In the genomic region with DNA sequence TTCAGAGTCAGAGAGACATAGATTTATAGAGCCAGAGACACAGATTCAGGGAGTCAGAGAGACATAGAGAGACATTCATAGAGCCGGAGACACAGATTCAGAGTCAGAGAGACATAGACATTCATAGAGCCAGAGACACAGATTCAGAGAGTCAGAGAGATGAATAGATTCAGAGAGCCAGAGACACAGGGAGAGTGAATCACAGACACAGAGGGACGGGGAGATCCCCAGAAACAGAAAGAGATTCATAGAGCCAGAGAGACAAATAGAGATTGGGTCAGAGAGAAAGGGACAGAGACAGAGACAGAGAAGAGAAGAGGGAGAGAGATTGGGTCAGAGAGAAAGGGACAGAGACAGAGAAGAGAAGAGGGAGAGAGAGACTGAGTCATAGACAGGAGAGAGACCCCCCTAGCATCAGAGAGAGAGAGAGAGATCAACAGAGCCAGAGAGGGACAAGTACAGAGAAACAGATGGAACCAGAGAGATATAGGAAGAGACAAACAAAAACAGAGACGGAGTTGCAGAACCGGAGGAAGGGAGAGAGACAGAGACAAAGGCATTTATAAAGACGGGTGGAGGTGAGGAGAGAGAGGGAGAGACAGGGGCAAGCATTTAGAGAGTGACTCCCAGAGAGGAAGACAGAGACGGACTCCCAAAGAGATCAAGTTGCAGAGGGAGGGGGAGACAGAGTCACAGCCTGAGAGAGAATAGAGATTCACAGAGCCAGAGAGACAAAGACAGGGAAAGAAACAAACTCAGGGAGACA, we compare ENCODE assay signal across 17 cellular contexts. TPM values are rescaled to one million over a fixed set of nuclear protein-coding genes. Genes with fewer than 3 reads are reported as not detected.
A peak's percentile ranks its signal among the peaks of the same experiment; 100 is the strongest.
DNase-seq lines count a peak whose midpoint lies in the region; ATAC-seq and TF ChIP-seq lines count a peak whose summit lies in the region.
"Had no signal": no experiment of that assay in that cellular context is flagged by ENCODE, and none has a peak within 500 bp of the region (broad histone marks: within the 10 kb centered on the region; RNA-seq: fewer than 3 reads in every experiment).

No MANE protein-coding gene starts in this region.

- H4K20me1 ChIP-seq in Karpas-422 (ENCODE audit: insufficient read depth, low read depth, low read length), result no peaks in the 10 kb centered on the region

- TF ChIP-seq EP300 in transverse colon (IDR thresholded peaks at IDR 0.05; ENCODE audit: low read depth), result no peak

- H3K4me3 ChIP-seq in Karpas-422 (ENCODE audit: low read length), result no peak overlapping the region
- H3K4me3 ChIP-seq in endodermal cell (ENCODE audit: low read length), result peak overlapping the region; percentile 77
- H3K4me3 ChIP-seq in parathyroid adenoma (ENCODE audit: low read depth, low read length), result peak overlapping the region; percentile 65
- H3K4me3 ChIP-seq in transverse colon, result no peak overlapping the region

- H3K4me2 ChIP-seq in Karpas-422 (ENCODE audit: low read depth, low read length, poor library complexity, severe bottlenecking), result no peak overlapping the region
- peak overlapping the region; percentile 75 for H3K4me2 ChIP-seq in parathyroid adenoma (ENCODE audit: low read length)

- no peaks in the 10 kb centered on the region for H3K9me2 ChIP-seq in Karpas-422 (replicated peaks; ENCODE audit: insufficient read depth, low read length)

- 27 to 28% methylated on average over 5 of the region's 6 CpGs for WGBS in endodermal cell (ENCODE audit: insufficient coverage in 1 of 2, insufficient read length in 1 of 2), 2 experiments
- WGBS in transverse colon (ENCODE audit: low coverage in 1 of 2), 2 donors, result 18 to 20% methylated on average over 4 to 6 of the region's 6 CpGs

- DNase-seq in NCI-H748 (lab: John Stamatoyannopoulos, UW; ENCODE audit: unreplicated experiment) (peak; percentile 23), NCI-H748 treated with DMSO at 0.1 percent for 48 hours (lab: John Stamatoyannopoulos, UW) (no peak), Karpas-422 (peak; percentile 30), endodermal cell (no peak), NCI-H1930 (lab: John Stamatoyannopoulos, UW) (no peak), transverse colon (no peak)
- DNase-seq: central memory CD4-positive, alpha-beta T cell; glutamatergic neuron; NCI-H2029; spleen had no signal

- H3K36me3 Mint-ChIP-seq in endodermal cell (ENCODE audit: low read depth), result no peaks in the 10 kb centered on the region

- no peak for ATAC-seq in GM19023 (IDR thresholded peaks at IDR 0.05; ENCODE audit: unreplicated experiment)

- intact Hi-C loops in transverse colon (cut with DNase I; ENCODE audit: low total_unique reads), result no loop called here

- H3K9ac ChIP-seq in Karpas-422 (ENCODE audit: low read length), result no peak overlapping the region
- H3K9ac ChIP-seq in endodermal cell (ENCODE audit: extremely low read depth, low read length, poor library complexity, severe bottlenecking), result no peak overlapping the region
- peak overlapping the region; percentile 3 for H3K9ac ChIP-seq in parathyroid adenoma

- no peak overlapping the region for H3K27ac Mint-ChIP-seq in endodermal cell
- H3K27ac Mint-ChIP-seq: activated naive CD4-positive, alpha-beta T cell treated with anti-CD3 and anti-CD28 coated beads, Interleukin-2, amount 50 U/mL, for 72 hours had no signal

- no peaks in the 10 kb centered on the region for H3K9me3 ChIP-seq in Karpas-422 (ENCODE audit: low read length)
- H3K9me3 ChIP-seq in endodermal cell (ENCODE audit: control insufficient read depth, low read length), result no peaks in the 10 kb centered on the region
- no peaks in the 10 kb centered on the region for H3K9me3 ChIP-seq in parathyroid adenoma (ENCODE audit: control insufficient read depth, low read length)
- no peaks in the 10 kb centered on the region for H3K9me3 ChIP-seq in transverse colon
- H3K9me3 ChIP-seq: spleen, suprapubic skin had no signal

- H3K27ac ChIP-seq in Karpas-422 (ENCODE audit: low read length) (no peak overlapping the region), endodermal cell (ENCODE audit: low read depth, low read length) (peak overlapping the region; percentile 12), parathyroid adenoma (peak overlapping the region; percentile 69), transverse colon (no peak overlapping the region)
- H3K27ac ChIP-seq: spleen, suprapubic skin had no signal

- H3K79me2 ChIP-seq in Karpas-422 (ENCODE audit: low read length) (no peaks in the 10 kb centered on the region), parathyroid adenoma (no peaks in the 10 kb centered on the region)

- H2AFZ ChIP-seq in Karpas-422 (ENCODE audit: low read length) (no peak overlapping the region), parathyroid adenoma (peak overlapping the region; percentile 81)

- TF ChIP-seq CTCF in endodermal cell (conservative IDR thresholded peaks at IDR 0.05), result no peak
- TF ChIP-seq CTCF in parathyroid adenoma (IDR thresholded peaks at IDR 0.05), result no peak
- no peak for TF ChIP-seq CTCF in transverse colon (IDR thresholded peaks at IDR 0.05)

- peaks cover 11% of the 10 kb centered on the region for H3K4me1 ChIP-seq in Karpas-422 (ENCODE audit: low read length)
- no peaks in the 10 kb centered on the region for H3K4me1 ChIP-seq in endodermal cell (ENCODE audit: control insufficient read depth, insufficient read depth, low read length)
- H3K4me1 ChIP-seq in parathyroid adenoma, result peaks cover 13% of the 10 kb centered on the region
- peaks cover 14 to 36% (median 22%) of the 10 kb centered on the region in 4 donors for H3K4me1 ChIP-seq in transverse colon

- H3K36me3 ChIP-seq in Karpas-422 (ENCODE audit: insufficient read depth, low read length) (no peaks in the 10 kb centered on the region), endodermal cell (ENCODE audit: control insufficient read depth, insufficient read depth, low read length) (peaks cover under 1% of the 10 kb centered on the region), parathyroid adenoma (ENCODE audit: control insufficient read depth, insufficient read depth, low read length) (no peaks in the 10 kb centered on the region), transverse colon (peaks cover 0 to 2% (median 0%) of the 10 kb centered on the region in 4 donors)
- H3K36me3 ChIP-seq: suprapubic skin had no signal

- TF ChIP-seq POLR2A in transverse colon (IDR thresholded peaks at IDR 0.05), result no peak

- no peaks in the 10 kb centered on the region for H3K9me3 Mint-ChIP-seq in endodermal cell
- H3K9me3 Mint-ChIP-seq: activated naive CD4-positive, alpha-beta T cell treated with anti-CD3 and anti-CD28 coated beads, Interleukin-2, amount 50 U/mL, for 72 hours had no signal

- H3K4me3 Mint-ChIP-seq in endodermal cell, result no peak overlapping the region

- peaks cover 6% of the 10 kb centered on the region for H3K4me1 Mint-ChIP-seq in endodermal cell

- in situ Hi-C loops in transverse colon (cut with MboI; ENCODE audit: low pct_ligation_motif_present in 1 of 4, low pct_unique_long_range_greater_than_20kb in 1 of 4, low sequenced_read_pairs in 3 of 4), result no loop called here

- H3K27me3 Mint-ChIP-seq in endodermal cell (ENCODE audit: insufficient read depth), result peaks cover 36% of the 10 kb centered on the region

- H3K27me3 ChIP-seq in Karpas-422 (ENCODE audit: low read length) (no peaks in the 10 kb centered on the region), endodermal cell (ENCODE audit: control insufficient read depth, insufficient read depth, low read length, poor library complexity, severe bottlenecking) (peaks cover 54% of the 10 kb centered on the region), parathyroid adenoma (ENCODE audit: control insufficient read depth, insufficient read depth, low read length) (no peaks in the 10 kb centered on the region), transverse colon (peaks cover 64% of the 10 kb centered on the region)

RNA-seq across cellular contexts. Expression of a gene that starts 1.1 kb away (rescaled TPM):
- not detected in 2 replicates for total RNA-seq in Karpas-422 (2014; rRNA removed; shearing (Covaris generic); ENCODE audit: low replicate concordance)
- 1 to 10 TPM; 2.7 to 5.6 TPM for total RNA-seq in endodermal cell
- 10.6 TPM for polyA plus RNA-seq in endodermal cell (2013, experiment 1 of 2)
- polyA plus RNA-seq in endodermal cell (2013, experiment 2 of 2), result 8.2 TPM
- total RNA-seq in transverse colon, result under 1 TPM in 1 of 4 donors, not detected in 3; 0.32 TPM
- total RNA-seq: LHCN-M2, SK-MEL-5, suprapubic skin had no signal
- polyA plus RNA-seq: liver, spleen had no signal

RNA-seq across cellular contexts. Expression of a gene that starts 13.2 kb away (rescaled TPM):
- not detected in 2 replicates for total RNA-seq in Karpas-422 (2014; rRNA removed; shearing (Covaris generic); ENCODE audit: low replicate concordance)
- total RNA-seq in endodermal cell (100 to 1,000 TPM; 112 to 157 TPM), transverse colon (100 to 1,000 TPM in 2 of 4 donors, 10 to 100 TPM in 2; 33.3 to 222 (median 79.1) TPM)
- 65.5 TPM for polyA plus RNA-seq in endodermal cell (2013, experiment 1 of 2)
- polyA plus RNA-seq in endodermal cell (2013, experiment 2 of 2), result 69.2 TPM

RNA-seq across cellular contexts. Expression of a gene that starts 28.2 kb away (rescaled TPM):
- total RNA-seq in Karpas-422 (2014; rRNA removed; shearing (Covaris generic); ENCODE audit: low replicate concordance), result not detected in 2 replicates
- total RNA-seq in endodermal cell (1 to 10 TPM; 2.7 to 3.4 TPM), transverse colon (not detected)
- 48.2 TPM for polyA plus RNA-seq in endodermal cell (2013, experiment 1 of 2)
- polyA plus RNA-seq in endodermal cell (2013, experiment 2 of 2), result 46.4 TPM
- total RNA-seq: activated naive CD4-positive, alpha-beta T cell treated with anti-CD3 and anti-CD28 coated beads, Interleukin-2, amount 50 U/mL, for 72 hours; liver; SK-MEL-5; spleen; suprapubic skin had no signal
- polyA plus RNA-seq: liver, spleen had no signal

RNA-seq across cellular contexts. Expression of a gene that starts 56.8 kb away (rescaled TPM):
- total RNA-seq in Karpas-422 (2014; rRNA removed; shearing (Covaris generic); ENCODE audit: low replicate concordance), result not detected in 2 replicates
- total RNA-seq in endodermal cell (1 to 10 TPM in 1 of 2 donors, under 1 TPM in 1; 0.20 to 2.6 TPM), transverse colon (under 1 TPM in 1 of 4 donors, not detected in 3; 0.16 TPM)
- polyA plus RNA-seq in endodermal cell (2013, experiment 1 of 2), result 0.46 TPM
- polyA plus RNA-seq in endodermal cell (2013, experiment 2 of 2), result 0.58 TPM
- total RNA-seq: activated naive CD4-positive, alpha-beta T cell treated with anti-CD3 and anti-CD28 coated beads, Interleukin-2, amount 50 U/mL, for 72 hours; LHCN-M2; SK-MEL-5 had no signal

Comparison
In these comparisons a context has a peak if more than half of its experiments do, and no peak if none do; other contexts are left out.
1. DNase-seq: peak in NCI-H748 (single experiment) and Karpas-422 (single experiment); none in NCI-H748 treated with DMSO at 0.1 percent for 48 hours (single experiment), endodermal cell (single experiment), NCI-H1930 (0 of 2) and transverse colon (single experiment).
2. H3K27ac ChIP-seq: peak in endodermal cell (single experiment) and parathyroid adenoma (single experiment); none in Karpas-422 (single experiment) and transverse colon (0 of 4).
3. H3K4me3 ChIP-seq: peak in endodermal cell (single experiment) and parathyroid adenoma (single experiment); none in Karpas-422 (single experiment) and transverse colon (0 of 4).
4. RNA of a gene that starts 13.2 kb away (total RNA-seq): 112 to 157 TPM in endodermal cell and 33.3 to 222 TPM in transverse colon; not detected in Karpas-422; every median in the first group is over 10 times any median in the second.